13 cellular contexts compared by ENCODE assay signal in the genomic region with DNA sequence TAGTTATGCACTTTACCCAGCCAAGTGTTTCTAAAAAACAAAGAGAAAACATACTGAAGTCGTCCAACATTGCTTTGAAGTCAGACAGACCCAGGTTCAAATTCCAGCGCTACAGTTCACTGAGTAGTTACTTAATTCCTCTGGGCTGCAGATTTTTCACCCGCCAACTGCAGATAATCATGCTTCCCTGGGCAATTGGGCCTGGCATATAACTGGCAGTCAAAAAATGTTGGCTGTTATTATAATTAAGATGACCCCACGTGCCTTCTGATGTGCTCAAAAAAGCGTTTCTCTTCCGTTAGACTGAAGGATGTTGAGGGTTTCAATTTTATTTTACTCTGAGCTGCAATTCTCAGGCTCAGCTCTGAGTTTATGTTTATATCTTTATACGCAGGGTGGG.
DNase-seq lines count a peak whose midpoint lies in the region; ATAC-seq and TF ChIP-seq lines count a peak whose summit lies in the region.
"Had no signal": no experiment of that assay in that cellular context is flagged by ENCODE, and none has a peak within 500 bp of the region (broad histone marks: within the 10 kb centered on the region; RNA-seq: fewer than 3 reads in every experiment).

No MANE protein-coding gene starts in this region.

- H3K27me3 ChIP-seq in SK-N-SH (ENCODE audit: insufficient read depth), result no peaks in the 10 kb centered on the region
- no peaks in the 10 kb centered on the region for H3K27me3 ChIP-seq in heart left ventricle
- H3K27me3 ChIP-seq: right atrium auricular region had no signal

- TF ChIP-seq CTCF in SK-N-SH (IDR thresholded peaks at IDR 0.05) (no peak), progenitor cell of endocrine pancreas (IDR thresholded peaks at IDR 0.05; ENCODE audit: unreplicated experiment) (no peak), heart left ventricle (IDR thresholded peaks at IDR 0.05) (no peak)

- CTCF ChIA-PET in SK-N-SH (lab: Yijun Ruan, JAX), result no interaction called here

- H3K9me2 ChIP-seq in SK-N-SH, result no peaks in the 10 kb centered on the region

- H3K4me1 Mint-ChIP-seq in progenitor cell of endocrine pancreas (ENCODE audit: low read depth), result peaks cover 18% of the 10 kb centered on the region

- H3K9ac ChIP-seq in SK-N-SH, result peak overlapping the region; percentile 43; the same call in 1 of the 2 replicates

- H3K36me3 ChIP-seq in SK-N-SH (replicated peaks in 1 of 2; ENCODE audit: control insufficient read depth in 1 of 2, insufficient read depth in 2 of 2, low read length in 1 of 2) (no peaks in the 10 kb centered on the region), heart left ventricle (no peaks in the 10 kb centered on the region)
- H3K36me3 ChIP-seq: right atrium auricular region had no signal

- H3K4me1 ChIP-seq in SK-N-SH (ENCODE audit: control insufficient read depth in 1 of 2, insufficient read depth in 2 of 2, low read depth in 1 of 2, low read length in 1 of 2), result peaks cover 0 to 33% of the 10 kb centered on the region in 2 experiments
- H3K4me1 ChIP-seq in heart left ventricle, result peaks cover 0 to 54% (median 6%) of the 10 kb centered on the region in 12 donors

- WGBS in SK-N-SH (ENCODE audit: low lambda C conversion rate), result 34% methylated on average over 7 of the region's 7 CpGs
- WGBS in heart left ventricle, 4 donors, result 84 to 88% (median 86%) methylated on average over 7 of the region's 7 CpGs

- no peak for DNase-seq in SK-N-SH
- DNase-seq in fibroblast of gingiva (ENCODE audit: low read depth), result peak; percentile 75
- DNase-seq in progenitor cell of endocrine pancreas (ENCODE audit: low spot score, unreplicated experiment), result no peak
- no peak for DNase-seq in occipital lobe (lab: John Stamatoyannopoulos, UW)
- no peak for DNase-seq in NCI-H1436 treated with DMSO at 0.1 percent for 48 hours (lab: John Stamatoyannopoulos, UW)
- DNase-seq in heart left ventricle, result no peak
- DNase-seq: amygdala, cortex of kidney, NCI-H345 had no signal

- no peak overlapping the region for H3K4me3 Mint-ChIP-seq in progenitor cell of endocrine pancreas (ENCODE audit: low read depth)

- H3K9me3 ChIP-seq in SK-N-SH (no peaks in the 10 kb centered on the region), heart left ventricle (no peaks in the 10 kb centered on the region)
- H3K9me3 ChIP-seq: mucosa of descending colon, right atrium auricular region had no signal

- no peak for TF ChIP-seq POLR2A in heart left ventricle (IDR thresholded peaks at IDR 0.05)

- intact Hi-C loops in heart left ventricle (cut with DNase I), result no loop called here

- no peak for TF ChIP-seq RAD21 in SK-N-SH (IDR thresholded peaks at IDR 0.05; ENCODE audit: low read length)

- no peaks in the 10 kb centered on the region; the same call in 1 of the 2 replicates for H3K79me2 ChIP-seq in SK-N-SH (ENCODE audit: insufficient read depth)

- peak overlapping the region; percentile 72 to 91 for H3K27ac ChIP-seq in SK-N-SH (ENCODE audit: low read depth in 2 of 2, low read length in 1 of 2)
- H3K27ac ChIP-seq in heart left ventricle, result peak overlapping the region in 1 of 12 donors; percentile 76
- H3K27ac ChIP-seq: right atrium auricular region had no signal

- peaks cover 6% of the 10 kb centered on the region for H3K9me3 Mint-ChIP-seq in progenitor cell of endocrine pancreas (ENCODE audit: low read depth)

- peak in 1 of 2 experiments; percentile 47; a peak in 1 of 4 replicates for TF ChIP-seq EP300 in SK-N-SH (IDR thresholded peaks at IDR 0.05; ENCODE audit: borderline replicate concordance in 1 of 2, low read depth in 1 of 2, low read length in 1 of 2)

- no peaks in the 10 kb centered on the region for H3K36me3 Mint-ChIP-seq in progenitor cell of endocrine pancreas (ENCODE audit: insufficient read depth)

- H3F3A ChIP-seq in SK-N-SH (replicated peaks; ENCODE audit: insufficient read depth), result peaks cover 21% of the 10 kb centered on the region

- no peaks in the 10 kb centered on the region for H4K20me1 ChIP-seq in SK-N-SH (ENCODE audit: insufficient read depth)

- H3K27ac Mint-ChIP-seq in progenitor cell of endocrine pancreas, result peak overlapping the region; percentile 9

- peak overlapping the region; percentile 26; the same call in 1 of the 2 replicates for H3K4me2 ChIP-seq in SK-N-SH

- POLR2A ChIA-PET in SK-N-SH (lab: Yijun Ruan, JAX), result no interaction called here

- peak overlapping the region; percentile 85; the same call in 1 of the 2 replicates for H2AFZ ChIP-seq in SK-N-SH (ENCODE audit: low read depth)

- ATAC-seq in GM19351 (IDR thresholded peaks at IDR 0.05; ENCODE audit: unreplicated experiment) (peak; percentile 25), heart left ventricle (no peak)
- ATAC-seq: PC-3 had no signal

- H3K27me3 Mint-ChIP-seq in progenitor cell of endocrine pancreas, result no peaks in the 10 kb centered on the region

- peak overlapping the region in 1 of 2 experiments; percentile 17; a peak in 1 of 4 replicates for H3K4me3 ChIP-seq in SK-N-SH (ENCODE audit: low read depth in 2 of 2, low read length in 1 of 2)
- no peak overlapping the region for H3K4me3 ChIP-seq in heart left ventricle
- H3K4me3 ChIP-seq: mucosa of descending colon, right atrium auricular region had no signal

TF ChIP-seq in SK-N-SH, 30 proteins besides CTCF, POLR2A, EP300 and RAD21 (continues in another document):
- TF ChIP-seq, protein P1, sequence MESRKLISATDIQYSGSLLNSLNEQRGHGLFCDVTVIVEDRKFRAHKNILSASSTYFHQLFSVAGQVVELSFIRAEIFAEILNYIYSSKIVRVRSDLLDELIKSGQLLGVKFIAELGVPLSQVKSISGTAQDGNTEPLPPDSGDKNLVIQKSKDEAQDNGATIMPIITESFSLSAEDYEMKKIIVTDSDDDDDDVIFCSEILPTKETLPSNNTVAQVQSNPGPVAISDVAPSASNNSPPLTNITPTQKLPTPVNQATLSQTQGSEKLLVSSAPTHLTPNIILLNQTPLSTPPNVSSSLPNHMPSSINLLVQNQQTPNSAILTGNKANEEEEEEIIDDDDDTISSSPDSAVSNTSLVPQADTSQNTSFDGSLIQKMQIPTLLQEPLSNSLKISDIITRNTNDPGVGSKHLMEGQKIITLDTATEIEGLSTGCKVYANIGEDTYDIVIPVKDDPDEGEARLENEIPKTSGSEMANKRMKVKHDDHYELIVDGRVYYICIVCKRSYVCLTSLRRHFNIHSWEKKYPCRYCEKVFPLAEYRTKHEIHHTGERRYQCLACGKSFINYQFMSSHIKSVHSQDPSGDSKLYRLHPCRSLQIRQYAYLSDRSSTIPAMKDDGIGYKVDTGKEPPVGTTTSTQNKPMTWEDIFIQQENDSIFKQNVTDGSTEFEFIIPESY (IDR thresholded peaks at IDR 0.05; ENCODE audit: borderline replicate concordance, low read depth), result no peak
- TF ChIP-seq, protein P2, sequence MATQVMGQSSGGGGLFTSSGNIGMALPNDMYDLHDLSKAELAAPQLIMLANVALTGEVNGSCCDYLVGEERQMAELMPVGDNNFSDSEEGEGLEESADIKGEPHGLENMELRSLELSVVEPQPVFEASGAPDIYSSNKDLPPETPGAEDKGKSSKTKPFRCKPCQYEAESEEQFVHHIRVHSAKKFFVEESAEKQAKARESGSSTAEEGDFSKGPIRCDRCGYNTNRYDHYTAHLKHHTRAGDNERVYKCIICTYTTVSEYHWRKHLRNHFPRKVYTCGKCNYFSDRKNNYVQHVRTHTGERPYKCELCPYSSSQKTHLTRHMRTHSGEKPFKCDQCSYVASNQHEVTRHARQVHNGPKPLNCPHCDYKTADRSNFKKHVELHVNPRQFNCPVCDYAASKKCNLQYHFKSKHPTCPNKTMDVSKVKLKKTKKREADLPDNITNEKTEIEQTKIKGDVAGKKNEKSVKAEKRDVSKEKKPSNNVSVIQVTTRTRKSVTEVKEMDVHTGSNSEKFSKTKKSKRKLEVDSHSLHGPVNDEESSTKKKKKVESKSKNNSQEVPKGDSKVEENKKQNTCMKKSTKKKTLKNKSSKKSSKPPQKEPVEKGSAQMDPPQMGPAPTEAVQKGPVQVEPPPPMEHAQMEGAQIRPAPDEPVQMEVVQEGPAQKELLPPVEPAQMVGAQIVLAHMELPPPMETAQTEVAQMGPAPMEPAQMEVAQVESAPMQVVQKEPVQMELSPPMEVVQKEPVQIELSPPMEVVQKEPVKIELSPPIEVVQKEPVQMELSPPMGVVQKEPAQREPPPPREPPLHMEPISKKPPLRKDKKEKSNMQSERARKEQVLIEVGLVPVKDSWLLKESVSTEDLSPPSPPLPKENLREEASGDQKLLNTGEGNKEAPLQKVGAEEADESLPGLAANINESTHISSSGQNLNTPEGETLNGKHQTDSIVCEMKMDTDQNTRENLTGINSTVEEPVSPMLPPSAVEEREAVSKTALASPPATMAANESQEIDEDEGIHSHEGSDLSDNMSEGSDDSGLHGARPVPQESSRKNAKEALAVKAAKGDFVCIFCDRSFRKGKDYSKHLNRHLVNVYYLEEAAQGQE (IDR thresholded peaks at IDR 0.05; ENCODE audit: low read depth, low read length), result no peak
- TF ChIP-seq TCF12 (IDR thresholded peaks at IDR 0.05) (peak; percentile 77), FOXM1 (IDR thresholded peaks at IDR 0.05; ENCODE audit: low read depth) (no peak), SIN3A (IDR thresholded peaks at IDR 0.05; ENCODE audit: borderline replicate concordance, low read depth, low read length) (no peak), POLR2AphosphoS5 (IDR thresholded peaks at IDR 0.05; ENCODE audit: low read depth, low read length) (no peak), NRF1 (IDR thresholded peaks at IDR 0.05; ENCODE audit: low read depth, low read length) (no peak), MXI1 (IDR thresholded peaks at IDR 0.05; ENCODE audit: low read depth, low read length) (no peak), RFX5 (IDR thresholded peaks at IDR 0.05; ENCODE audit: low read length) (no peak), GABPA (IDR thresholded peaks at IDR 0.05; ENCODE audit: low read depth) (no peak)
- TF ChIP-seq, protein P3, sequence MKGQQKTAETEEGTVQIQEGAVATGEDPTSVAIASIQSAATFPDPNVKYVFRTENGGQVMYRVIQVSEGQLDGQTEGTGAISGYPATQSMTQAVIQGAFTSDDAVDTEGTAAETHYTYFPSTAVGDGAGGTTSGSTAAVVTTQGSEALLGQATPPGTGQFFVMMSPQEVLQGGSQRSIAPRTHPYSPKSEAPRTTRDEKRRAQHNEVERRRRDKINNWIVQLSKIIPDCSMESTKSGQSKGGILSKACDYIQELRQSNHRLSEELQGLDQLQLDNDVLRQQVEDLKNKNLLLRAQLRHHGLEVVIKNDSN (IDR thresholded peaks at IDR 0.05; ENCODE audit: borderline replicate concordance, low read depth), result 0 out of 2 replicates have a peak, but pooled peaks have one; percentile 8
- TF ChIP-seq, protein P4, sequence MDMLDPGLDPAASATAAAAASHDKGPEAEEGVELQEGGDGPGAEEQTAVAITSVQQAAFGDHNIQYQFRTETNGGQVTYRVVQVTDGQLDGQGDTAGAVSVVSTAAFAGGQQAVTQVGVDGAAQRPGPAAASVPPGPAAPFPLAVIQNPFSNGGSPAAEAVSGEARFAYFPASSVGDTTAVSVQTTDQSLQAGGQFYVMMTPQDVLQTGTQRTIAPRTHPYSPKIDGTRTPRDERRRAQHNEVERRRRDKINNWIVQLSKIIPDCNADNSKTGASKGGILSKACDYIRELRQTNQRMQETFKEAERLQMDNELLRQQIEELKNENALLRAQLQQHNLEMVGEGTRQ (IDR thresholded peaks at IDR 0.05; ENCODE audit: borderline replicate concordance, low read depth, low read length), result no peak
